Comparison of ENCODE assay signal across 15 cellular contexts in genomic region chr7:55072251-55072650, GRCh38. TPM values are rescaled to one million over a fixed set of nuclear protein-coding genes. Genes with fewer than 3 reads are reported as not detected.
A peak's percentile ranks its signal among the peaks of the same experiment; 100 is the strongest.
DNase-seq lines count a peak whose midpoint lies in the region; ATAC-seq, FAIRE-seq and TF ChIP-seq lines count a peak whose summit lies in the region.
"Had no signal": no experiment of that assay in that cellular context is flagged by ENCODE, and none has a peak within 500 bp of the region (broad histone marks: within the 10 kb centered on the region; RNA-seq: fewer than 3 reads in every experiment).

No MANE protein-coding gene starts in this region.

- peak overlapping the region; percentile 97 for H3K27ac ChIP-seq in mammary epithelial cell (ENCODE audit: insufficient read depth, low read depth, low read length)
- H3K27ac ChIP-seq in breast epithelium, result peak overlapping the region in 1 of 2 donors; percentile 45
- H3K27ac ChIP-seq in GM12878 (ENCODE audit: control insufficient read depth, insufficient read depth), result no peak overlapping the region
- peak overlapping the region; percentile 96 for H3K27ac ChIP-seq in muscle layer of duodenum (ENCODE audit: low read length)
- peak overlapping the region in 3 of 4 donors; percentile 77 to 87 (median 85) for H3K27ac ChIP-seq in tibial nerve
- H3K27ac ChIP-seq: parathyroid adenoma had no signal

- SMC1A ChIA-PET in GM12878 (lab: Charles Lee; ENCODE audit: uncharacterized antibody, unreplicated experiment), result interaction anchor here (0.9 to 7.8 kb wide), 8 partner anchors 7 to 237 kb away, joined by 3 to 99 read pairs (median 6); no protein-coding TSS in a partner anchor

- no peak for DNase-seq in mammary epithelial cell
- no peak for DNase-seq in breast epithelium (ENCODE audit: low spot score in 2 of 2)
- no peak for DNase-seq in GM12878 (ENCODE audit: low read depth, low spot score)
- no peak for DNase-seq in tibial nerve (ENCODE audit: low spot score in 2 of 2)
- no peak for DNase-seq in activated CD4-positive, alpha-beta T cell treated with anti-CD3 and anti-CD28 coated beads, Interleukin-2, amount 50 U/mL, for 4 hours
- no peak for DNase-seq in mucosa of descending colon
- DNase-seq: activated B cell treated with CpG ODN at 0.5 μM for 24 hours, Kasumi-1, NCI-H146, T-cell had no signal

- no peaks in the 10 kb centered on the region for H3K9me3 ChIP-seq in mammary epithelial cell (replicated peaks; ENCODE audit: insufficient read depth, low read length)
- no peaks in the 10 kb centered on the region for H3K9me3 ChIP-seq in breast epithelium
- no peaks in the 10 kb centered on the region for H3K9me3 ChIP-seq in GM12878 (replicated peaks; ENCODE audit: control insufficient read depth, insufficient read depth, low read length)
- H3K9me3 ChIP-seq in muscle layer of duodenum (ENCODE audit: control insufficient read depth in 1 of 2, low read length in 2 of 2), result no peaks in the 10 kb centered on the region
- H3K9me3 ChIP-seq in tibial nerve, result no peaks in the 10 kb centered on the region
- H3K9me3 ChIP-seq in mucosa of descending colon, result no peaks in the 10 kb centered on the region

- H4K20me1 ChIP-seq in mammary epithelial cell (ENCODE audit: insufficient read depth, low read length) (no peaks in the 10 kb centered on the region), GM12878 (ENCODE audit: control insufficient read depth, insufficient read depth) (no peaks in the 10 kb centered on the region)

- H3K36me3 ChIP-seq in mammary epithelial cell (ENCODE audit: insufficient read depth, low read length), result peaks cover 27% of the 10 kb centered on the region
- no peaks in the 10 kb centered on the region for H3K36me3 ChIP-seq in breast epithelium
- no peaks in the 10 kb centered on the region for H3K36me3 ChIP-seq in GM12878 (ENCODE audit: control insufficient read depth in 2 of 2, insufficient read depth in 2 of 2, low read length in 1 of 2)
- H3K36me3 ChIP-seq in muscle layer of duodenum (ENCODE audit: control insufficient read depth in 1 of 2, insufficient read depth in 2 of 2, low read length in 2 of 2), result no peaks in the 10 kb centered on the region
- no peaks in the 10 kb centered on the region for H3K36me3 ChIP-seq in tibial nerve
- H3K36me3 ChIP-seq in mucosa of descending colon (ENCODE audit: low read depth), result no peaks in the 10 kb centered on the region

- dilution Hi-C loops in mammary epithelial cell (cut with HindIII; ENCODE audit: low sequenced_read_pairs), result no loop called here

- TF ChIP-seq CTCF in mammary epithelial cell (conservative IDR thresholded peaks at IDR 0.05 in 1 of 2, IDR thresholded peaks at IDR 0.05 in 1 of 2; ENCODE audit: extremely low read depth in 1 of 2, insufficient read depth in 1 of 2, low read depth in 1 of 2, low read length in 2 of 2) (no peak), breast epithelium (IDR thresholded peaks at IDR 0.05) (no peak), GM12878 (IDR thresholded peaks at IDR 0.05 in 2 of 3, conservative IDR thresholded peaks at IDR 0.05 in 1 of 3; ENCODE audit: control insufficient read depth in 2 of 3, extremely low read depth in 1 of 3, insufficient read depth in 1 of 3, low read depth in 3 of 3, low read length in 3 of 3) (no peak), tibial nerve (IDR thresholded peaks at IDR 0.05) (no peak), mucosa of descending colon (IDR thresholded peaks at IDR 0.05) (no peak)

- TF ChIP-seq EP300 in GM12878 (IDR thresholded peaks at IDR 0.05; ENCODE audit: borderline replicate concordance in 1 of 2, control insufficient read depth in 1 of 2, low read depth in 2 of 2, low read length in 2 of 2) (no peak), tibial nerve (IDR thresholded peaks at IDR 0.05) (no peak)

- BruUV-seq in mammary epithelial cell (replicated peaks; lab: Mats Ljungman, UMichigan) (no TSS peak), GM12878 (replicated peaks; lab: Mats Ljungman, UMichigan) (no TSS peak)

- H3K27me3 ChIP-seq in mammary epithelial cell (ENCODE audit: insufficient read depth, low read length), result no peaks in the 10 kb centered on the region
- no peaks in the 10 kb centered on the region for H3K27me3 ChIP-seq in breast epithelium
- H3K27me3 ChIP-seq in GM12878 (replicated peaks in 1 of 2; ENCODE audit: control insufficient read depth in 2 of 2, insufficient read depth in 2 of 2, low read length in 1 of 2), result no peaks in the 10 kb centered on the region
- H3K27me3 ChIP-seq in muscle layer of duodenum (ENCODE audit: low read depth, low read length), result no peaks in the 10 kb centered on the region
- no peaks in the 10 kb centered on the region for H3K27me3 ChIP-seq in tibial nerve

- H3K79me2 ChIP-seq in mammary epithelial cell (ENCODE audit: insufficient read depth, low read length) (peaks cover 96% of the 10 kb centered on the region), GM12878 (ENCODE audit: control insufficient read depth, insufficient read depth, low read length) (no peaks in the 10 kb centered on the region)
- H3K79me2 ChIP-seq: parathyroid adenoma had no signal

- POLR2A ChIA-PET in GM12878 (lab: Charles Lee), result interaction anchor here (1.1 to 1.6 kb wide), 2 partner anchors 14 to 64 kb away, joined by 4 to 19 read pairs; no protein-coding TSS in a partner anchor

- ATAC-seq in GM12878, result no peak
- no peak for ATAC-seq in GM19463 (IDR thresholded peaks at IDR 0.05; ENCODE audit: unreplicated experiment)
- no peak for ATAC-seq in mucosa of descending colon
- ATAC-seq: T-cell had no signal

- H2AFZ ChIP-seq in mammary epithelial cell (ENCODE audit: low read depth, low read length) (no peak overlapping the region), GM12878 (ENCODE audit: control insufficient read depth, low read depth, low read length) (no peak overlapping the region)
- H2AFZ ChIP-seq: parathyroid adenoma had no signal

- FAIRE-seq in GM12878 (lab: Jason Lieb, UNC), result no peak
- FAIRE-seq: bronchial epithelial cell, GM12891 had no signal

- WGBS in mammary epithelial cell (ENCODE audit: low coverage, missing lambda C conversion rate), result 63% methylated on average over 3 of the region's 4 CpGs
- 81% methylated on average over 4 of the region's 4 CpGs for WGBS in GM12878 (ENCODE audit: insufficient coverage, insufficient replicate concordance, low lambda C conversion rate, missing lambda C conversion rate)
- WGBS in tibial nerve, 2 donors, result 64 to 67% methylated on average over 4 of the region's 4 CpGs

- no peak for TF ChIP-seq RAD21 in GM12878 (IDR thresholded peaks at IDR 0.05; ENCODE audit: insufficient read depth, low read depth, low read length)

- intact Hi-C loops in mammary epithelial cell (cut with micrococcal nuclease) (loop anchor here (1.0 kb wide), 1 partner anchor 298 kb away; no protein-coding TSS in a partner anchor), breast epithelium (cut with DNase I; ENCODE audit: low total_unique reads) (no loop called here), GM12878 (cut with micrococcal nuclease; ENCODE audit: unreplicated experiment) (loop anchor here (2.0 to 10.0 kb wide), 3 partner anchors 15 to 493 kb away; no protein-coding TSS in a partner anchor), mucosa of descending colon (cut with DNase I, micrococcal nuclease) (loop anchor here in 1 of 2 donors (10.0 kb wide), 1 partner anchor 53 kb away; no protein-coding TSS in a partner anchor)

- H3K9ac ChIP-seq in mammary epithelial cell (ENCODE audit: insufficient read depth, low read length) (peak overlapping the region; percentile 61), GM12878 (ENCODE audit: control insufficient read depth, insufficient read depth, low read length) (no peak overlapping the region)
- H3K9ac ChIP-seq: parathyroid adenoma had no signal

- TF ChIP-seq POLR2A in breast epithelium (IDR thresholded peaks at IDR 0.05), result no peak
- TF ChIP-seq POLR2A in GM12878 (IDR thresholded peaks at IDR 0.05; ENCODE audit: low read depth, low read length), result no peak
- no peak for TF ChIP-seq POLR2A in tibial nerve (IDR thresholded peaks at IDR 0.05)

- H3K4me3 ChIP-seq in mammary epithelial cell (replicated peaks in 1 of 3; ENCODE audit: insufficient read depth in 1 of 3, low read depth in 2 of 3, low read length in 3 of 3), result no peak overlapping the region
- no peak overlapping the region for H3K4me3 ChIP-seq in breast epithelium
- H3K4me3 ChIP-seq in GM12878, result no peak overlapping the region
- no peak overlapping the region for H3K4me3 ChIP-seq in muscle layer of duodenum (ENCODE audit: low read depth in 1 of 2, low read length in 2 of 2)
- H3K4me3 ChIP-seq in tibial nerve, result no peak overlapping the region
- no peak overlapping the region for H3K4me3 ChIP-seq in mucosa of descending colon

- H3K4me2 ChIP-seq in mammary epithelial cell (ENCODE audit: insufficient read depth, low read depth, low read length), result no peak overlapping the region
- H3K4me2 ChIP-seq in GM12878 (ENCODE audit: control insufficient read depth, insufficient read depth), result no peak overlapping the region

- RAD21 ChIA-PET in GM12878 (lab: Charles Lee; ENCODE audit: unreplicated experiment), result interaction anchor here (0.8 to 5.1 kb wide), 7 partner anchors 10 to 237 kb away, joined by 3 to 84 read pairs (median 4); no protein-coding TSS in a partner anchor

- in situ Hi-C loops in mammary epithelial cell (cut with MboI; ENCODE audit: low sequenced_read_pairs in 2 of 2) (no loop called here), GM12878 (cut with MboI) (no loop called here)

- CTCF ChIA-PET in mammary epithelial cell (lab: Charles Lee; ENCODE audit: low non-redundant PET), result no interaction called here
- CTCF ChIA-PET in GM12878 (lab: Yijun Ruan, JAX), result interaction anchor here (1.2 to 1.6 kb wide), 3 partner anchors 71 to 183 kb away, joined by 3 to 5 read pairs (median 5); no protein-coding TSS in a partner anchor

- peaks cover 56% of the 10 kb centered on the region for H3K4me1 ChIP-seq in mammary epithelial cell (ENCODE audit: insufficient read depth, low read length)
- H3K4me1 ChIP-seq in breast epithelium, result no peaks in the 10 kb centered on the region
- H3K4me1 ChIP-seq in GM12878 (ENCODE audit: control insufficient read depth, insufficient read depth, low read length), result peaks cover 24% of the 10 kb centered on the region
- H3K4me1 ChIP-seq in muscle layer of duodenum (ENCODE audit: control insufficient read depth in 1 of 2, insufficient read depth in 2 of 2, low read length in 2 of 2), result peaks cover 33 to 50% of the 10 kb centered on the region in 2 donors
- H3K4me1 ChIP-seq in tibial nerve, result peaks cover 0 to 74% (median 26%) of the 10 kb centered on the region in 4 donors
- H3K4me1 ChIP-seq in mucosa of descending colon (ENCODE audit: low read depth), result peaks cover 59% of the 10 kb centered on the region
- H3K4me1 ChIP-seq: parathyroid adenoma had no signal

RNA-seq across cellular contexts. Expression of gene EGFR, which starts 53.4 kb away (rescaled TPM):
- total RNA-seq in mammary epithelial cell (100 to 1,000 TPM; 304 to 534 TPM), breast epithelium (100 to 1,000 TPM in 1 of 3 donors, 10 to 100 TPM in 2; 61.9 to 164 (median 65.0) TPM), GM12878 (2014; rRNA removed) (not detected in 2 replicates), GM12878 (2014; rRNA removed; fragmentation: Illumina TruSeq; extraction: Trizol) (not detected in 2 replicates), GM12878 (2021) (0.16 and 0.31 TPM in 2 replicates), tibial nerve (100 to 1,000 TPM in 3 of 4 donors, 10 to 100 TPM in 1; 72.3 to 136 (median 127) TPM), mucosa of descending colon (10 to 100 TPM; 63.6 to 96.3 (median 72.5) TPM)
- polyA plus RNA-seq in mammary epithelial cell (169 TPM), GM12878 (2011; rRNA removed) (0.01 TPM in 1 of 2 replicates, not detected in the other), GM12878 (2014; fragmentation: Illumina TruSeq; extraction: Trizol) (not detected in 2 replicates), GM12878 (2014; fragmentation: Nextera tagmentation; extraction: Ambion mirVana) (not detected), GM12878 (2014; rRNA removed) (not detected in 2 replicates), GM12878 (2016; fragmentation: Nextera tagmentation; extraction: Ambion mirVana) (not detected)
- polyA minus RNA-seq in mammary epithelial cell, result 379 TPM
- total RNA-seq in GM12878 (2013; cell fraction: nucleolus; rRNA removed), result 0.04 TPM in 1 of 2 replicates, not detected in the other
- not detected for polyA plus RNA-seq in GM12878 (2011; ENCODE audit: low read depth)
- polyA plus RNA-seq in GM12878 (2011; cell fraction: cytosol; rRNA removed), result 0.01 TPM in 1 of 2 replicates, not detected in the other
- 0.01 TPM in 1 of 2 replicates, not detected in the other for polyA plus RNA-seq in GM12878 (2011; cell fraction: nucleus; rRNA removed)
- polyA plus RNA-seq in GM12878 (2012), result not detected in 2 replicates
- polyA minus RNA-seq in GM12878 (2011; rRNA and poly(A)+ RNA removed), result not detected in 2 replicates
- polyA minus RNA-seq in GM12878 (2011; cell fraction: cytosol; rRNA and poly(A)+ RNA removed), result 0.13 and 0.83 TPM in 2 replicates
- polyA minus RNA-seq in GM12878 (2011; cell fraction: nucleus; rRNA and poly(A)+ RNA removed), result 0.12 and 0.38 TPM in 2 replicates
- total RNA-seq: activated B cell treated with CpG ODN at 0.5 μM for 24 hours had no signal

Comparison
In these comparisons a context has a peak if more than half of its experiments do, and no peak if none do; other contexts are left out.
1. RNA of gene EGFR, which starts 53.4 kb away (total RNA-seq): 304 to 534 TPM in mammary epithelial cell, 72.3 to 136 TPM in tibial nerve, 63.6 to 96.3 TPM in mucosa of descending colon and 61.9 to 164 TPM in breast epithelium; 0.04 to 0.31 TPM in GM12878; every median in the first group is over 10 times any median in the second.